18 cellular contexts compared by ENCODE assay signal in the genomic region with DNA sequence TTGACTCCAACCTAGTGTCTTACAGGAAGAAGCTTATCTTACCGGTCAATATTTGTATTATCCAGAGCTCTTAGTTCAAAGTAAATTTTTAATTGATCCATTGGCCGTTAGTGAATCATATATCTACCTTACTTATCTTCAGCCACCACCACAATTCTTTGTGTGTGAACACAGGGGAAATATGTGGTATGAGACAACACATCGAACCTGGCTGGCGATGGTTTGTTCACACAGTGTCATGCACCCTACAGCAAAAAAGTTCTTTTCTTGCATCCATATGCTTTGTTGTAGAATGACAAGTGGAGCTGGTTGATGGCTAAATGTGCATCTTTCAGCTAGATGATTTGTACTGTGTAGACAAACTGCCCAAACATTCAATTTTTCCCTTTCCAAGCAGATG.
"Had no signal": no experiment of that assay in that cellular context is flagged by ENCODE, and none has a peak within 500 bp of the region (broad histone marks: within the 10 kb centered on the region; RNA-seq: fewer than 3 reads in every experiment).

No MANE protein-coding gene starts in this region.

- H3K9me3 ChIP-seq: adrenal gland, breast epithelium, ovary, thyroid gland had no signal

- DNase-seq: activated CD4-positive, alpha-beta T cell treated with anti-CD3 and anti-CD28 coated beads for 4 hours; activated CD8-positive, alpha-beta memory T cell treated with anti-CD3 and anti-CD28 coated beads for 24 hours; activated CD8-positive, alpha-beta memory T cell treated with anti-CD3 and anti-CD28 coated beads, Interleukin-2, amount 50 U/mL, for 48 hours; activated naive CD4-positive, alpha-beta T cell treated with anti-CD3 and anti-CD28 coated beads, Interleukin-2, amount 10 ng/mL, durations not matched to agents 7 days and 5 days; adrenal gland; effector CD4-positive, alpha-beta T cell; ovary; stimulated activated CD4-positive, alpha-beta T cell treated with anti-CD3 and anti-CD28 coated beads, Interleukin-4, amount 100 ng/mL, for 4 hours; stimulated activated naive CD4-positive, alpha-beta T cell treated with Interleukin-2 at 50 U/mL for 16 hours; SW 1271; thyroid gland had no signal

- H3K9me3 Mint-ChIP-seq: activated naive CD4-positive, alpha-beta T cell treated with anti-CD3 and anti-CD28 coated beads, Interleukin-2, amount 10 ng/mL, durations not matched to agents 7 days and 5 days; activated T-helper 2 cell treated with anti-CD3 and anti-CD28 coated beads, Interferon-gamma antibody, Interleukin-2, Interleukin-4, amounts not matched to agents 10 μg/mL and 5 μg/mL and 100 μg/mL, durations not matched to agents 14 hours and 24 hours and 36 hours; neural crest cell had no signal

- H3K4me1 ChIP-seq: breast epithelium, thyroid gland had no signal

- ATAC-seq: sciatic nerve had no signal

- H3K27ac Mint-ChIP-seq: activated naive CD4-positive, alpha-beta T cell treated with anti-CD3 and anti-CD28 coated beads, Interleukin-2, amount 10 ng/mL, durations not matched to agents 7 days and 5 days had no signal

- H3K4me2 ChIP-seq: smooth muscle cell had no signal

- H3K4me3 ChIP-seq: adrenal gland, breast epithelium, lung, ovary, smooth muscle cell, thyroid gland had no signal

- H3K27me3 ChIP-seq: adrenal gland, breast epithelium, ovary, thyroid gland had no signal

- H3K4me3 Mint-ChIP-seq: activated naive CD4-positive, alpha-beta T cell treated with anti-CD3 and anti-CD28 coated beads, Interleukin-2, amount 10 ng/mL, durations not matched to agents 7 days and 5 days; mesothelial cell of epicardium; neural crest cell had no signal

- H3K27ac ChIP-seq: adrenal gland, breast epithelium, ovary, thyroid gland had no signal

- H3K36me3 ChIP-seq: adrenal gland, breast epithelium, ovary, thyroid gland had no signal

- H3K27me3 Mint-ChIP-seq: activated naive CD4-positive, alpha-beta T cell treated with anti-CD3 and anti-CD28 coated beads, Interleukin-2, amount 10 ng/mL, durations not matched to agents 7 days and 5 days had no signal
